Comparison of ENCODE assay signal across 27 cellular contexts in genomic region chr15:54962637-54963036, GRCh38.
"Had no signal": no experiment of that assay in that cellular context is flagged by ENCODE, and none has a peak within 500 bp of the region (broad histone marks: within the 10 kb centered on the region; RNA-seq: fewer than 3 reads in every experiment).

No MANE protein-coding gene starts in this region.

- H3K27me3 Mint-ChIP-seq: activated B cell treated with CpG ODN at 0.5 μM for 24 hours; activated CD4-positive, alpha-beta T cell treated with anti-CD3 and anti-CD28 coated beads, Interleukin-2, amount 10 ng/mL, durations not matched to agents 24 days and 14 days; activated CD8-positive, alpha-beta memory T cell treated with anti-CD3 and anti-CD28 coated beads, Interleukin-2, amount 10 ng/mL, durations not matched to agents 7 days and 5 days; activated naive CD4-positive, alpha-beta T cell treated with anti-CD3 and anti-CD28 coated beads, Interleukin-2, amount 10 ng/mL, durations not matched to agents 7 days and 5 days; activated naive CD8-positive, alpha-beta T cell treated with anti-CD3 and anti-CD28 coated beads, Interleukin-2, amount 10 ng/mL, durations not matched to agents 7 days and 5 days had no signal

- H3K4me1 Mint-ChIP-seq: activated B cell treated with CpG ODN at 0.5 μM for 24 hours; activated CD4-positive, alpha-beta T cell treated with anti-CD3 and anti-CD28 coated beads for 36 hours; activated CD4-positive, alpha-beta T cell treated with anti-CD3 and anti-CD28 coated beads, Interleukin-2, amount 10 ng/mL, durations not matched to agents 24 days and 14 days; activated naive CD4-positive, alpha-beta T cell treated with anti-CD3 and anti-CD28 coated beads, Interleukin-2, amount 10 ng/mL, durations not matched to agents 7 days and 5 days; activated naive CD8-positive, alpha-beta T cell treated with anti-CD3 and anti-CD28 coated beads, Interleukin-2, amount 10 ng/mL, durations not matched to agents 7 days and 5 days had no signal

- DNase-seq: activated B cell treated with CpG ODN at 0.5 μM for 24 hours; activated CD4-positive, alpha-beta memory T cell treated with anti-CD3 and anti-CD28 coated beads for 36 hours; activated CD4-positive, alpha-beta T cell treated with anti-CD3 and anti-CD28 coated beads for 36 hours; activated CD4-positive, alpha-beta T cell treated with anti-CD3 and anti-CD28 coated beads, Interleukin-2, amount 10 ng/mL, durations not matched to agents 24 days and 14 days; activated CD4-positive, CD25-positive, alpha-beta regulatory T cell treated with anti-CD3 and anti-CD28 coated beads, Interleukin-2, amount 50 U/mL, for 72 hours; activated CD8-positive, alpha-beta memory T cell treated with anti-CD3 and anti-CD28 coated beads, Interleukin-2, amount 10 ng/mL, durations not matched to agents 7 days and 5 days; activated CD8-positive, alpha-beta memory T cell treated with anti-CD3 and anti-CD28 coated beads, Interleukin-2, amount 50 U/mL, for 4 hours; activated CD8-positive, alpha-beta T cell treated with anti-CD3 and anti-CD28 coated beads, Interleukin-2, amount 10 ng/mL, durations not matched to agents 7 days and 5 days; activated gamma-delta T cell; activated naive CD4-positive, alpha-beta T cell; activated naive CD4-positive, alpha-beta T cell treated with anti-CD3 and anti-CD28 coated beads, Interleukin-2, amount 10 ng/mL, durations not matched to agents 7 days and 5 days; activated naive CD8-positive, alpha-beta T cell treated with anti-CD3 and anti-CD28 coated beads, Interleukin-2, amount 10 ng/mL, durations not matched to agents 7 days and 5 days; activated T-cell treated with anti-CD3 and anti-CD28 coated beads, Interleukin-2, amount 50 U/mL, for 1 hour; activated T-cell treated with anti-CD3 and anti-CD28 coated beads, Interleukin-2, amount 50 U/mL, for 48 hours; body of pancreas; caudate nucleus; effector CD8-positive, alpha-beta T cell; erythroblast; foreskin keratinocyte; gastrocnemius medialis; glutamatergic neuron; heart left ventricle; T-helper 2 cell had no signal

- H3K4me3 Mint-ChIP-seq: activated B cell treated with CpG ODN at 0.5 μM for 24 hours; activated CD4-positive, alpha-beta memory T cell treated with anti-CD3 and anti-CD28 coated beads for 36 hours; activated CD4-positive, alpha-beta T cell treated with anti-CD3 and anti-CD28 coated beads for 36 hours; activated CD4-positive, alpha-beta T cell treated with anti-CD3 and anti-CD28 coated beads, Interleukin-2, amount 10 ng/mL, durations not matched to agents 24 days and 14 days; activated CD8-positive, alpha-beta memory T cell treated with anti-CD3 and anti-CD28 coated beads, Interleukin-2, amount 10 ng/mL, durations not matched to agents 7 days and 5 days; activated CD8-positive, alpha-beta T cell treated with anti-CD3 and anti-CD28 coated beads, Interleukin-2, amount 10 ng/mL, durations not matched to agents 7 days and 5 days; activated naive CD4-positive, alpha-beta T cell treated with anti-CD3 and anti-CD28 coated beads, Interleukin-2, amount 10 ng/mL, durations not matched to agents 7 days and 5 days; activated naive CD8-positive, alpha-beta T cell treated with anti-CD3 and anti-CD28 coated beads, Interleukin-2, amount 10 ng/mL, durations not matched to agents 7 days and 5 days; activated T-helper 1 cell treated with anti-CD3 and anti-CD28 coated beads, Interleukin-12 subunit alpha, Interleukin-12 subunit beta, Interleukin-2, Interleukin-4 antibody, amounts not matched to agents 30 ng/mL and 10 ng/mL and 1 ng/mL, durations not matched to agents 14 hours and 24 hours and 36 hours had no signal

- H3K36me3 ChIP-seq: esophagus muscularis mucosa, gastrocnemius medialis, heart left ventricle had no signal

- H3K4me3 ChIP-seq: body of pancreas, esophagus muscularis mucosa, gastrocnemius medialis, heart left ventricle had no signal

- H3K36me3 Mint-ChIP-seq: activated CD4-positive, alpha-beta memory T cell treated with anti-CD3 and anti-CD28 coated beads for 36 hours; activated CD8-positive, alpha-beta memory T cell treated with anti-CD3 and anti-CD28 coated beads, Interleukin-2, amount 10 ng/mL, durations not matched to agents 7 days and 5 days; activated naive CD4-positive, alpha-beta T cell treated with anti-CD3 and anti-CD28 coated beads, Interleukin-2, amount 10 ng/mL, durations not matched to agents 7 days and 5 days; activated naive CD8-positive, alpha-beta T cell treated with anti-CD3 and anti-CD28 coated beads, Interleukin-2, amount 10 ng/mL, durations not matched to agents 7 days and 5 days had no signal

- H3K27me3 ChIP-seq: body of pancreas, esophagus muscularis mucosa, foreskin keratinocyte, gastrocnemius medialis, heart left ventricle had no signal

- H3K27ac ChIP-seq: body of pancreas, esophagus muscularis mucosa, foreskin keratinocyte, gastrocnemius medialis, heart left ventricle had no signal

- ATAC-seq: activated CD4-positive, alpha-beta T cell treated with anti-CD3 and anti-CD28 coated beads for 36 hours; activated CD8-positive, alpha-beta memory T cell treated with anti-CD3 and anti-CD28 coated beads, Interleukin-2, amount 10 ng/mL, durations not matched to agents 7 days and 5 days; activated CD8-positive, alpha-beta T cell treated with anti-CD3 and anti-CD28 coated beads, Interleukin-2, amount 10 ng/mL, durations not matched to agents 7 days and 5 days; activated naive CD4-positive, alpha-beta T cell treated with anti-CD3 and anti-CD28 coated beads, Interleukin-2, amount 50 U/mL, for 72 hours; body of pancreas; foreskin keratinocyte; gastrocnemius medialis; heart left ventricle had no signal

- H3K27ac Mint-ChIP-seq: activated B cell treated with CpG ODN at 0.5 μM for 24 hours; activated CD4-positive, alpha-beta memory T cell treated with anti-CD3 and anti-CD28 coated beads for 36 hours; activated CD4-positive, alpha-beta T cell treated with anti-CD3 and anti-CD28 coated beads for 36 hours; activated CD4-positive, alpha-beta T cell treated with anti-CD3 and anti-CD28 coated beads, Interleukin-2, amount 10 ng/mL, durations not matched to agents 24 days and 14 days; activated CD8-positive, alpha-beta memory T cell treated with anti-CD3 and anti-CD28 coated beads, Interleukin-2, amount 10 ng/mL, durations not matched to agents 7 days and 5 days; activated CD8-positive, alpha-beta T cell treated with anti-CD3 and anti-CD28 coated beads, Interleukin-2, amount 10 ng/mL, durations not matched to agents 7 days and 5 days; activated naive CD4-positive, alpha-beta T cell treated with anti-CD3 and anti-CD28 coated beads, Interleukin-2, amount 10 ng/mL, durations not matched to agents 7 days and 5 days; activated naive CD4-positive, alpha-beta T cell treated with anti-CD3 and anti-CD28 coated beads, Interleukin-2, amount 50 U/mL, for 72 hours; activated naive CD8-positive, alpha-beta T cell treated with anti-CD3 and anti-CD28 coated beads, Interleukin-2, amount 10 ng/mL, durations not matched to agents 7 days and 5 days; activated T-helper 1 cell treated with anti-CD3 and anti-CD28 coated beads, Interleukin-12 subunit alpha, Interleukin-12 subunit beta, Interleukin-2, Interleukin-4 antibody, amounts not matched to agents 30 ng/mL and 10 ng/mL and 1 ng/mL, durations not matched to agents 14 hours and 24 hours and 36 hours; activated T-helper 2 cell treated with anti-CD3 and anti-CD28 coated beads, Interferon-gamma antibody, Interleukin-2, Interleukin-4, amounts not matched to agents 10 μg/mL and 5 μg/mL and 100 μg/mL, durations not matched to agents 14 hours and 24 hours and 36 hours had no signal

- H3K9me3 ChIP-seq: body of pancreas had no signal

- H3K4me1 ChIP-seq: body of pancreas, foreskin keratinocyte had no signal
